1 cellular context compared by ENCODE assay signal in the genomic region with DNA sequence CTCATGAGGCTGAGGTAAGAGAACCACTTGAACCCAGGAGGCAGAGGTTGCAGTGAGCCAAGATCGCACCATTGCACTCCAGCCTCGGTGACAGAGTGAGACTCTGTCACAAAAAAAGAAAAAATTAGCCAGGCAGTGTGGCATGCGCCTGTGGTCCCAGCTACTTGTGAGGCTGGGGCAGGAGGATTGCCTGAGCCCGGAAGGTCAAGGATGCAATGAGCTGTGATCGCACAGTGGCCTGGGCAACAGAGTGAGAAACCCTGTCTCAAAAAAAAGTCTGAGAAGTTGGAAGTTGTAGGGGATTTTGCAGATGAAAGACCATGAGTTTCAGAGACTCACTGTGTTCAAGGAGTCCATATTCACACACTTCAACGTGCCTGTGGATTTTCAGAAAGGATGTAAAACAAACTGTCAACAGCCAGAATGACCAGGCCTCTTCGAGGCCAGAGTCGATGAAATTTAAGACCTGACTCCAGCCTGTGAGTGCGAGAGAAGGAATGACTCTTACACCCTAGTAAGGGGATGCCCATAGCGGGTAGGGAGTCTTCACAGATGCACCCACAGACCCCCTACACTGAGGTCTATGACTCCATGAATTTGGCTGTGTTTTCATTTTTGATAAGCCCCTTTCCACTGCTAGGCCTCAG.
TF ChIP-seq lines count a peak whose summit lies in the region.

No MANE protein-coding gene starts in this region.

TF ChIP-seq in WTC11, 78 proteins besides CTCF, POLR2A, EP300 and RAD21 (continued from another document):
- TF ChIP-seq, protein P1, sequence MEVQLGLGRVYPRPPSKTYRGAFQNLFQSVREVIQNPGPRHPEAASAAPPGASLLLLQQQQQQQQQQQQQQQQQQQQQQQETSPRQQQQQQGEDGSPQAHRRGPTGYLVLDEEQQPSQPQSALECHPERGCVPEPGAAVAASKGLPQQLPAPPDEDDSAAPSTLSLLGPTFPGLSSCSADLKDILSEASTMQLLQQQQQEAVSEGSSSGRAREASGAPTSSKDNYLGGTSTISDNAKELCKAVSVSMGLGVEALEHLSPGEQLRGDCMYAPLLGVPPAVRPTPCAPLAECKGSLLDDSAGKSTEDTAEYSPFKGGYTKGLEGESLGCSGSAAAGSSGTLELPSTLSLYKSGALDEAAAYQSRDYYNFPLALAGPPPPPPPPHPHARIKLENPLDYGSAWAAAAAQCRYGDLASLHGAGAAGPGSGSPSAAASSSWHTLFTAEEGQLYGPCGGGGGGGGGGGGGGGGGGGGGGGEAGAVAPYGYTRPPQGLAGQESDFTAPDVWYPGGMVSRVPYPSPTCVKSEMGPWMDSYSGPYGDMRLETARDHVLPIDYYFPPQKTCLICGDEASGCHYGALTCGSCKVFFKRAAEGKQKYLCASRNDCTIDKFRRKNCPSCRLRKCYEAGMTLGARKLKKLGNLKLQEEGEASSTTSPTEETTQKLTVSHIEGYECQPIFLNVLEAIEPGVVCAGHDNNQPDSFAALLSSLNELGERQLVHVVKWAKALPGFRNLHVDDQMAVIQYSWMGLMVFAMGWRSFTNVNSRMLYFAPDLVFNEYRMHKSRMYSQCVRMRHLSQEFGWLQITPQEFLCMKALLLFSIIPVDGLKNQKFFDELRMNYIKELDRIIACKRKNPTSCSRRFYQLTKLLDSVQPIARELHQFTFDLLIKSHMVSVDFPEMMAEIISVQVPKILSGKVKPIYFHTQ (CRISPR knock-in tag; IDR thresholded peaks at IDR 0.05), result no peak
